Comparison of ENCODE assay signal across 13 cellular contexts in genomic region chr16:88805340-88805715, GRCh38. TPM values are rescaled to one million over a fixed set of nuclear protein-coding genes. Genes with fewer than 3 reads are reported as not detected.
DNase-seq lines count a peak whose midpoint lies in the region; ATAC-seq, FAIRE-seq and TF ChIP-seq lines count a peak whose summit lies in the region.
"Had no signal": no experiment of that assay in that cellular context is flagged by ENCODE, and none has a peak within 500 bp of the region (broad histone marks: within the 10 kb centered on the region; RNA-seq: fewer than 3 reads in every experiment).

No MANE protein-coding gene starts in this region.

- 90% methylated on average over 8 of the region's 22 CpGs for WGBS in A549 (ENCODE audit: missing lambda C conversion rate)
- 59 to 78% methylated on average over 15 to 22 of the region's 22 CpGs for WGBS in esophagus, 2 donors

- TF ChIP-seq POLR2A in A549 (IDR thresholded peaks at IDR 0.05; ENCODE audit: low read length) = no peak

- peaks cover 0 to 28% of the 10 kb centered on the region in 2 donors for H3K36me3 ChIP-seq in esophagus (ENCODE audit: control insufficient read depth in 2 of 2, insufficient read depth in 2 of 2, low read length in 1 of 2)

- FAIRE-seq in A549 (lab: Jason Lieb, UNC) (no peak), D721Med (lab: Jason Lieb, UNC) (no peak)

- TF ChIP-seq CTCF in A549 (IDR thresholded peaks at IDR 0.05) (no peak), GM12875 (IDR thresholded peaks at IDR 0.05; ENCODE audit: borderline replicate concordance, insufficient read depth, low read depth, low read length) (no peak), RWPE1 (conservative IDR thresholded peaks at IDR 0.05; ENCODE audit: low read depth) (no peak), D721Med (IDR thresholded peaks at IDR 0.05; ENCODE audit: insufficient read depth, missing control alignments) (no peak)

- H3K4me1 ChIP-seq in A549 = peaks cover 26% of the 10 kb centered on the region
- peaks cover 3 to 28% of the 10 kb centered on the region in 2 donors for H3K4me1 ChIP-seq in esophagus (ENCODE audit: control insufficient read depth in 2 of 2, insufficient read depth in 2 of 2, low read length in 1 of 2)

- no peak for DNase-seq in A549 (ENCODE audit: low read depth in 1 of 2, low spot score in 1 of 2)
- DNase-seq in RWPE1 (ENCODE audit: low spot score) = no peak
- DNase-seq in NCI-H526 (lab: John Stamatoyannopoulos, UW) = no peak
- no peak for DNase-seq in D721Med (ENCODE audit: insufficient read length, low spot score)
- no peak for DNase-seq in ureter (ENCODE audit: low spot score)
- DNase-seq: activated naive CD8-positive, alpha-beta T cell treated with anti-CD3 and anti-CD28 coated beads, Interleukin-2, amount 10 ng/mL, durations not matched to agents 7 days and 5 days; NCI-H1694; OCI-M1 had no signal

- ATAC-seq in A549 (peak in 1 of 2 experiments; percentile 1; a peak in 2 of 6 replicates), GM18498 (IDR thresholded peaks at IDR 0.05; ENCODE audit: unreplicated experiment) (no peak)
- ATAC-seq: heart left ventricle, psoas muscle had no signal

- no peak for TF ChIP-seq EP300 in A549 (IDR thresholded peaks at IDR 0.05)

- H3K4me2 ChIP-seq in A549 = peak overlapping the region; percentile 100

- TF ChIP-seq RAD21 in A549 (conservative IDR thresholded peaks at IDR 0.05 in 1 of 2, IDR thresholded peaks at IDR 0.05 in 1 of 2) = no peak

- H3K9me3 ChIP-seq in A549 (no peaks in the 10 kb centered on the region), esophagus (ENCODE audit: control insufficient read depth in 2 of 2, insufficient read depth in 1 of 2, low read depth in 1 of 2, low read length in 1 of 2) (no peaks in the 10 kb centered on the region)
- H3K9me3 ChIP-seq: heart left ventricle, psoas muscle had no signal

- CTCF ChIA-PET in A549 (lab: Yijun Ruan, JAX) (interaction anchor here (0.7 kb wide), 1 partner anchor 53 kb away, joined by 3 read pairs; no protein-coding TSS in a partner anchor), RWPE1 (lab: Yijun Ruan, JAX) (no interaction called here)

- peak overlapping the region in 1 of 2 experiments; percentile 94; a peak in 3 of 6 replicates for H3K27ac ChIP-seq in A549
- H3K27ac ChIP-seq in RWPE1 = peak overlapping the region; percentile 98
- H3K27ac ChIP-seq in esophagus (ENCODE audit: low read depth in 2 of 2, low read length in 1 of 2) = no peak overlapping the region
- H3K27ac ChIP-seq: heart left ventricle, psoas muscle had no signal

- POLR2A ChIA-PET in A549 (lab: Yijun Ruan, JAX) (no interaction called here), RWPE1 (lab: Yijun Ruan, JAX; ENCODE audit: low non-redundant PET) (no interaction called here)

- H3K4me3 ChIP-seq in A549 (peak overlapping the region; percentile 73; the same call in 2 of the 3 replicates), GM12875 (ENCODE audit: low read depth, low read length) (peak overlapping the region; percentile 86), esophagus (ENCODE audit: low read depth in 1 of 2, low read length in 2 of 2) (peak overlapping the region; percentile 41 to 49)
- H3K4me3 ChIP-seq: psoas muscle had no signal

- no peaks in the 10 kb centered on the region for H3K27me3 ChIP-seq in esophagus (ENCODE audit: control insufficient read depth in 1 of 2, insufficient read depth in 2 of 2, low read length in 2 of 2)
- H3K27me3 ChIP-seq: heart left ventricle had no signal

TF ChIP-seq in A549, 52 proteins besides CTCF, POLR2A, EP300 and RAD21:
- TF ChIP-seq ZSCAN20 (CRISPR knock-in tag; IDR thresholded peaks at IDR 0.05) = no peak
- no peak for TF ChIP-seq MYC (IDR thresholded peaks at IDR 0.05; ENCODE audit: borderline replicate concordance, low read length)
TF ChIP-seq in A549: peak in this region for 0.

RNA-seq across cellular contexts. Expression of gene CDT1, which starts 1.7 kb away (rescaled TPM):
- polyA plus RNA-seq in A549 (2011; rRNA removed) (3.4 and 3.8 TPM in 2 replicates), A549 (2017; fragmentation: RNase III; extraction: RNeasy Plus Mini Kit Qiagen cat#74134 plus additional on column Dnase treatment) (16.0 to 17.5 TPM (median 17.0 TPM) in 3 replicates), esophagus (1 to 10 TPM; 5.8 to 9.9 TPM)
- 30.8 and 47.0 TPM in 2 replicates for polyA plus RNA-seq in A549 (2012; cell fraction: cytosol; rRNA removed)
- polyA plus RNA-seq in A549 (2012; cell fraction: nucleus; rRNA removed) = 41.9 and 85.6 TPM in 2 replicates
- 4.1 and 6.5 TPM in 2 replicates for polyA minus RNA-seq in A549 (2011; rRNA and poly(A)+ RNA removed)
- total RNA-seq in ureter = 2.1 TPM

RNA-seq across cellular contexts. Expression of gene APRT, which starts 6.4 kb away (rescaled TPM):
- polyA plus RNA-seq in A549 (2011; rRNA removed) (113 and 115 TPM in 2 replicates), A549 (2017; fragmentation: RNase III; extraction: RNeasy Plus Mini Kit Qiagen cat#74134 plus additional on column Dnase treatment) (252 to 259 TPM (median 258 TPM) in 3 replicates), esophagus (100 to 1,000 TPM; 137 to 223 TPM)
- polyA plus RNA-seq in A549 (2012; cell fraction: cytosol; rRNA removed) = 223 and 291 TPM in 2 replicates
- polyA plus RNA-seq in A549 (2012; cell fraction: nucleus; rRNA removed) = 199 and 257 TPM in 2 replicates
- polyA minus RNA-seq in A549 (2011; rRNA and poly(A)+ RNA removed) = 54.2 and 54.5 TPM in 2 replicates
- 152 TPM for total RNA-seq in ureter

RNA-seq across cellular contexts. Expression of gene PIEZO1, which starts 20.3 kb away (rescaled TPM):
- polyA plus RNA-seq in A549 (2011; rRNA removed) = 26.1 and 35.9 TPM in 2 replicates
- 141 and 172 TPM in 2 replicates for polyA plus RNA-seq in A549 (2012; cell fraction: cytosol; rRNA removed)
- polyA plus RNA-seq in A549 (2012; cell fraction: nucleus; rRNA removed) = 630 and 946 TPM in 2 replicates
- 78.3 to 84.7 TPM (median 79.1 TPM) in 3 replicates for polyA plus RNA-seq in A549 (2017; fragmentation: RNase III; extraction: RNeasy Plus Mini Kit Qiagen cat#74134 plus additional on column Dnase treatment)
- polyA minus RNA-seq in A549 (2011; rRNA and poly(A)+ RNA removed) = 43.0 and 54.8 TPM in 2 replicates
- polyA plus RNA-seq in esophagus = 100 to 1,000 TPM; 102 to 172 TPM
- 144 TPM for total RNA-seq in ureter

RNA-seq across cellular contexts. Expression of gene GALNS, which starts 51.4 kb away (rescaled TPM):
- polyA plus RNA-seq in A549 (2011; rRNA removed) (7.0 and 14.7 TPM in 2 replicates), A549 (2017; fragmentation: RNase III; extraction: RNeasy Plus Mini Kit Qiagen cat#74134 plus additional on column Dnase treatment) (27.9 to 31.2 TPM (median 29.9 TPM) in 3 replicates), esophagus (10 to 100 TPM; 10.7 to 20.4 TPM)
- 17.3 and 22.2 TPM in 2 replicates for polyA plus RNA-seq in A549 (2012; cell fraction: cytosol; rRNA removed)
- polyA plus RNA-seq in A549 (2012; cell fraction: nucleus; rRNA removed) = 38.9 and 41.1 TPM in 2 replicates
- polyA minus RNA-seq in A549 (2011; rRNA and poly(A)+ RNA removed) = 9.8 and 10.2 TPM in 2 replicates
- 44.4 TPM for total RNA-seq in ureter

RNA-seq across cellular contexts. Expression of gene TRAPPC2L, which starts 51.6 kb away (rescaled TPM):
- 70.3 and 77.0 TPM in 2 replicates for polyA plus RNA-seq in A549 (2011; rRNA removed)
- 81.5 and 101 TPM in 2 replicates for polyA plus RNA-seq in A549 (2012; cell fraction: cytosol; rRNA removed)
- polyA plus RNA-seq in A549 (2012; cell fraction: nucleus; rRNA removed) = 63.1 and 63.3 TPM in 2 replicates
- polyA plus RNA-seq in A549 (2017; fragmentation: RNase III; extraction: RNeasy Plus Mini Kit Qiagen cat#74134 plus additional on column Dnase treatment) = 69.4 to 80.2 TPM (median 77.5 TPM) in 3 replicates
- polyA minus RNA-seq in A549 (2011; rRNA and poly(A)+ RNA removed) = 28.6 and 47.8 TPM in 2 replicates
- polyA plus RNA-seq in esophagus = 10 to 100 TPM; 42.8 to 44.1 TPM
- 55.3 TPM for total RNA-seq in ureter
